ENCODE assay signal across 1 cellular context in genomic region chr1:236687273-236687672, GRCh38.
TF ChIP-seq lines count a peak whose summit lies in the region.

No MANE protein-coding gene starts in this region.

TF ChIP-seq in K562, 482 proteins besides CTCF, POLR2A, EP300 and RAD21:
- no peak for TF ChIP-seq GMEB1 (CRISPR knock-in tag; IDR thresholded peaks at IDR 0.05)
- no peak for TF ChIP-seq ZBTB33 (CRISPR knock-in tag; IDR thresholded peaks at IDR 0.05)
- TF ChIP-seq NKRF (IDR thresholded peaks at IDR 0.05; ENCODE audit: borderline replicate concordance) = no peak
- TF ChIP-seq ZKSCAN8 (CRISPR knock-in tag; IDR thresholded peaks at IDR 0.05) = no peak
- TF ChIP-seq ETV1 (tag; conservative IDR thresholded peaks at IDR 0.05; ENCODE audit: low read depth) = no peak
- no peak for TF ChIP-seq ZNF830 (CRISPR knock-in tag; IDR thresholded peaks at IDR 0.05)
- no peak for TF ChIP-seq GABPB2 (CRISPR knock-in tag; conservative IDR thresholded peaks at IDR 0.05)
- no peak for TF ChIP-seq RCOR1 (IDR thresholded peaks at IDR 0.05; ENCODE audit: borderline replicate concordance in 1 of 2, low read depth in 2 of 2, low read length in 2 of 2)
- no peak for TF ChIP-seq ARHGAP35 (IDR thresholded peaks at IDR 0.05; ENCODE audit: partially characterized antibody)
- TF ChIP-seq POLR2G (IDR thresholded peaks at IDR 0.05; ENCODE audit: low read depth, low read length) = no peak
- TF ChIP-seq NR2C1 (IDR thresholded peaks at IDR 0.05) = no peak
- TF ChIP-seq NR2C1 (tag; IDR thresholded peaks at IDR 0.05) = no peak
- no peak for TF ChIP-seq HSF4 (CRISPR knock-in tag; IDR thresholded peaks at IDR 0.05; ENCODE audit: borderline replicate concordance)
- TF ChIP-seq KAT8 (IDR thresholded peaks at IDR 0.05; ENCODE audit: low read depth) = no peak
- no peak for TF ChIP-seq MEF2A (IDR thresholded peaks at IDR 0.05; ENCODE audit: control insufficient read depth, low read depth, low read length)
- no peak for TF ChIP-seq E2F4 (CRISPR knock-in tag; IDR thresholded peaks at IDR 0.05; ENCODE audit: low read depth)
- TF ChIP-seq PHF8 (IDR thresholded peaks at IDR 0.05; ENCODE audit: borderline replicate concordance, low read length) = no peak
- no peak for TF ChIP-seq CREB5 (CRISPR knock-in tag; IDR thresholded peaks at IDR 0.05)
- TF ChIP-seq BMI1 (IDR thresholded peaks at IDR 0.05; ENCODE audit: low read length) = no peak
- TF ChIP-seq PHB2 (IDR thresholded peaks at IDR 0.05; ENCODE audit: low read depth) = no peak
- no peak for TF ChIP-seq NRF1 (conservative IDR thresholded peaks at IDR 0.05 in 1 of 2, IDR thresholded peaks at IDR 0.05 in 1 of 2)
